Comparison of ENCODE assay signal across 16 cellular contexts in the genomic region with DNA sequence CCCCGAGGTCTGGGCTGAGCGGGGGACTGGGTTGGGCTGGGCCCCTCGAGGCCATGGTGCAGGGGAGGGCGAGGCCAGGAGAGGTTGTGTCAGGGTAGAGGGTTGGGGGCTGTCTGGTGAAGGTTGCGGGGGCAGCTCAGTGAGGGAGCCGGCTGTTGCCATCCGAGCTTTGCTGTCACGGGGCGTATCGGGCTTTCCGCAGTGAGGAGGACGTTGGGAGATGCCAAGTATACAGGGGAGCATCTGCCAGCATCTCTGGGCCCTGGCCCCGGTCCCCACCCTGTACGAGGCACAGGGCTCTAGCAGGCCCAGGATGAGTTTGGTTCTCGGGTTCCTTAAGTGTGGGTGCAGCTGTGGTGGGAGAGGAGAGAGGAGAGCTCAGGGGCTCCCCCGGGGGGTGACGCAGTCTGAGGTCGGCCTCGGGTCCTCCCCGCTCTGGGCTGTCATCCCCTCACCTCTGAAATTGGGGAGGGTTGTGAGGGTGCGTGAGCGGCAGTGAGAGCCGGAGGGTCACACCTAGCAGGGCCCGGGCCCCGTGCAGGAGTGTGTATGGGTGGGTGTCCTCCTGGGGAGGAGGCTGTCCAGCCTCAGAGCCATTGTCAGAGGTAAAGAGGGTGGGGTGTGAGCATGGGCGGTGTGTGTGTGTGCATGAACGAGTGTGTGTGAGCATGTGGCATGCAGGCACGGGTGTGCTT.
DNase-seq lines count a peak whose midpoint lies in the region; ATAC-seq, FAIRE-seq and TF ChIP-seq lines count a peak whose summit lies in the region.
"Had no signal": no experiment of that assay in that cellular context is flagged by ENCODE, and none has a peak within 500 bp of the region (broad histone marks: within the 10 kb centered on the region; RNA-seq: fewer than 3 reads in every experiment).

No MANE protein-coding gene starts in this region.

- no peak overlapping the region for H4K5ac ChIP-seq in H9 (ENCODE audit: insufficient read length, low read depth, low read length)

- H3K27ac ChIP-seq in H9 (ENCODE audit: insufficient read length, low read depth, low read length) (no peak overlapping the region), GM12878 (ENCODE audit: control insufficient read depth, insufficient read depth) (no peak overlapping the region), mesenchymal stem cell (ENCODE audit: low read length, poor library complexity, severe bottlenecking) (no peak overlapping the region), stomach smooth muscle (ENCODE audit: low read length) (peak overlapping the region; percentile 60), tibial artery (no peak overlapping the region), MM.1S (ENCODE audit: low read length) (no peak overlapping the region)
- H3K27ac ChIP-seq: HL-60, KMS-11, PC-9 had no signal

- no TSS peak for BruUV-seq in GM12878 (replicated peaks; lab: Mats Ljungman, UMichigan)

- H3K4ac ChIP-seq in H9 (ENCODE audit: low read depth, low read length) (no peak overlapping the region), mesenchymal stem cell (ENCODE audit: low read depth in 1 of 2, low read length in 2 of 2) (no peak overlapping the region)

- H3K79me1 ChIP-seq in H9 (ENCODE audit: insufficient read depth, low read depth, low read length, poor library complexity, severe bottlenecking) (no peaks in the 10 kb centered on the region), mesenchymal stem cell (replicated peaks; ENCODE audit: low read length, poor library complexity, severe bottlenecking) (peaks cover 36% of the 10 kb centered on the region)

- H3K56ac ChIP-seq in H9 (ENCODE audit: insufficient read length, low read depth, low read length), result no peak overlapping the region

- H3K18ac ChIP-seq in H9 (ENCODE audit: insufficient read length, low read depth, low read length) (no peak overlapping the region), mesenchymal stem cell (ENCODE audit: low read depth in 1 of 2, low read length in 2 of 2) (peak overlapping the region in 1 of 2 experiments; percentile 1)

- H3K4me1 ChIP-seq in H9 (ENCODE audit: insufficient read depth, low read length) (no peaks in the 10 kb centered on the region), GM12878 (ENCODE audit: control insufficient read depth, insufficient read depth, low read length) (no peaks in the 10 kb centered on the region), mesenchymal stem cell (ENCODE audit: control insufficient read depth, insufficient read depth, low read depth, low read length) (peaks cover 20% of the 10 kb centered on the region), stomach smooth muscle (ENCODE audit: control insufficient read depth, insufficient read depth, low read length) (peaks cover 62% of the 10 kb centered on the region), tibial artery (peaks cover 0 to 10% (median 3%) of the 10 kb centered on the region in 4 donors), MM.1S (ENCODE audit: low read length) (no peaks in the 10 kb centered on the region)

- no peak overlapping the region for H3K14ac ChIP-seq in H9 (ENCODE audit: insufficient read depth, low read length)
- H3K14ac ChIP-seq in mesenchymal stem cell (ENCODE audit: low read length in 2 of 2), result peak overlapping the region in 1 of 2 experiments; percentile 19

- peak overlapping the region in 2 of 3 experiments; percentile 40 to 77; a peak in 3 of 7 replicates for H3K27ac Mint-ChIP-seq in H9

- no peak for FAIRE-seq in GM12878 (lab: Jason Lieb, UNC)
- FAIRE-seq: H54 had no signal

- H2AFZ ChIP-seq in H9 (ENCODE audit: low read length) (no peak overlapping the region), GM12878 (ENCODE audit: control insufficient read depth, low read depth, low read length) (no peak overlapping the region), mesenchymal stem cell (ENCODE audit: low read depth, low read length) (no peak overlapping the region), MM.1S (ENCODE audit: low read length) (no peak overlapping the region)
- H2AFZ ChIP-seq: PC-9 had no signal

- H3K36me3 ChIP-seq in GM12878 (ENCODE audit: control insufficient read depth in 2 of 2, insufficient read depth in 2 of 2, low read length in 1 of 2) (no peaks in the 10 kb centered on the region), mesenchymal stem cell (ENCODE audit: control insufficient read depth in 1 of 2, insufficient read depth in 2 of 2, low read depth in 1 of 2, low read length in 2 of 2) (peaks cover 63 to 82% of the 10 kb centered on the region in 2 experiments), stomach smooth muscle (ENCODE audit: control insufficient read depth in 2 of 2, insufficient read depth in 2 of 2, low read length in 2 of 2) (peaks cover 10 to 18% of the 10 kb centered on the region in 2 donors), tibial artery (peaks cover 22 to 73% (median 47%) of the 10 kb centered on the region in 3 donors), MM.1S (replicated peaks; ENCODE audit: insufficient read depth, low read length) (no peaks in the 10 kb centered on the region)

- H2AK5ac ChIP-seq in H9 (ENCODE audit: insufficient read length, low read length) (no peak overlapping the region), mesenchymal stem cell (ENCODE audit: low read length, severe bottlenecking) (no peak overlapping the region)

- no peak overlapping the region for H4K91ac ChIP-seq in H9 (ENCODE audit: insufficient read length, low read depth, low read length)
- peak overlapping the region; percentile 22 for H4K91ac ChIP-seq in mesenchymal stem cell (ENCODE audit: low read length)

- no peak overlapping the region for H3K4me3 Mint-ChIP-seq in H9

- peaks cover 0 to 3% of the 10 kb centered on the region in 2 experiments; a peak in 1 of 5 replicates for H3K9me3 Mint-ChIP-seq in H9

- H3T11ph ChIP-seq in H9 (ENCODE audit: low read length), result no peak overlapping the region

- no peaks in the 10 kb centered on the region for H3F3A ChIP-seq in MM.1S (ENCODE audit: insufficient read depth, low read length)

- H3K4me2 ChIP-seq in H9 (ENCODE audit: insufficient read depth, insufficient read length, low read length), result no peak overlapping the region
- no peak overlapping the region for H3K4me2 ChIP-seq in GM12878 (ENCODE audit: control insufficient read depth, insufficient read depth)
- H3K4me2 ChIP-seq in mesenchymal stem cell (ENCODE audit: low read length, poor library complexity, severe bottlenecking), result no peak overlapping the region
- no peak overlapping the region for H3K4me2 ChIP-seq in MM.1S (ENCODE audit: low read depth, low read length)
- H3K4me2 ChIP-seq: KMS-11, PC-9 had no signal

- no peaks in the 10 kb centered on the region for H3K9me2 ChIP-seq in MM.1S (replicated peaks; ENCODE audit: insufficient read depth, low read length)

- H3K79me2 ChIP-seq in H9 (ENCODE audit: insufficient read depth, low read length), result no peaks in the 10 kb centered on the region
- H3K79me2 ChIP-seq in GM12878 (ENCODE audit: control insufficient read depth, insufficient read depth, low read length), result no peaks in the 10 kb centered on the region
- H3K79me2 ChIP-seq in MM.1S (ENCODE audit: low read length), result no peaks in the 10 kb centered on the region

- H3K9me3 ChIP-seq in H9 (ENCODE audit: control insufficient read depth, low read depth, low read length) (no peaks in the 10 kb centered on the region), GM12878 (replicated peaks; ENCODE audit: control insufficient read depth, insufficient read depth, low read length) (no peaks in the 10 kb centered on the region), mesenchymal stem cell (ENCODE audit: control insufficient read depth, low read length) (no peaks in the 10 kb centered on the region), stomach smooth muscle (ENCODE audit: control insufficient read depth in 2 of 2, low read length in 2 of 2) (no peaks in the 10 kb centered on the region), tibial artery (no peaks in the 10 kb centered on the region), MM.1S (replicated peaks; ENCODE audit: insufficient read depth, low read length) (no peaks in the 10 kb centered on the region)

- no peak overlapping the region for H3K23ac ChIP-seq in H9 (ENCODE audit: insufficient read length, low read depth, low read length)
- no peak overlapping the region for H3K23ac ChIP-seq in mesenchymal stem cell (ENCODE audit: low read length in 2 of 2)

- H2BK20ac ChIP-seq in H9 (ENCODE audit: low read depth, low read length, poor library complexity, severe bottlenecking), result no peak overlapping the region

- TF ChIP-seq EP300 in GM12878 (IDR thresholded peaks at IDR 0.05; ENCODE audit: borderline replicate concordance in 1 of 2, control insufficient read depth in 1 of 2, low read depth in 2 of 2, low read length in 2 of 2), result no peak

- TF ChIP-seq RAD21 in GM12878 (IDR thresholded peaks at IDR 0.05; ENCODE audit: insufficient read depth, low read depth, low read length), result no peak

- POLR2A ChIA-PET in GM12878 (lab: Charles Lee), result no interaction called here

- no peaks in the 10 kb centered on the region for H3K27me3 Mint-ChIP-seq in H9 (ENCODE audit: low read depth)

- in situ Hi-C loops in GM12878 (cut with MboI), result no loop called here

- no peak for ATAC-seq in GM12878

- CTCF ChIA-PET in GM12878 (lab: Yijun Ruan, JAX), result no interaction called here

- RAD21 ChIA-PET in GM12878 (lab: Charles Lee; ENCODE audit: unreplicated experiment), result no interaction called here

- no peak for TF ChIP-seq POLR2A in GM12878 (IDR thresholded peaks at IDR 0.05; ENCODE audit: low read depth, low read length)

- SMC1A ChIA-PET in GM12878 (lab: Charles Lee; ENCODE audit: uncharacterized antibody, unreplicated experiment), result no interaction called here

- H2BK15ac ChIP-seq in H9 (ENCODE audit: low read depth, low read length), result no peak overlapping the region
- peak overlapping the region; percentile 3 for H2BK15ac ChIP-seq in mesenchymal stem cell (ENCODE audit: low read depth, poor library complexity, severe bottlenecking)

- H3K4me3 ChIP-seq in GM12878 (no peak overlapping the region), mesenchymal stem cell (ENCODE audit: insufficient read depth in 1 of 2, low read depth in 1 of 2, low read length in 2 of 2) (no peak overlapping the region), stomach smooth muscle (ENCODE audit: low read length in 2 of 2) (no peak overlapping the region), tibial artery (no peak overlapping the region), MM.1S (ENCODE audit: low read length) (no peak overlapping the region)
- H3K4me3 ChIP-seq: PC-9 had no signal

- intact Hi-C loops in GM12878 (cut with micrococcal nuclease; ENCODE audit: unreplicated experiment) (no loop called here), tibial artery (cut with DNase I; ENCODE audit: low total_unique reads) (no loop called here)

- H4K20me1 ChIP-seq in H9 (ENCODE audit: control insufficient read depth, insufficient read depth, insufficient read length), result no peaks in the 10 kb centered on the region
- no peaks in the 10 kb centered on the region for H4K20me1 ChIP-seq in GM12878 (ENCODE audit: control insufficient read depth, insufficient read depth)
- no peaks in the 10 kb centered on the region for H4K20me1 ChIP-seq in MM.1S (ENCODE audit: insufficient read depth, low read length)

- no peak for DNase-seq in H9
- no peak for DNase-seq in GM12878 (ENCODE audit: low read depth, low spot score)
- no peak for DNase-seq in mesenchymal stem cell
- no peak for DNase-seq in tibial artery
- no peak for DNase-seq in MM.1S
- DNase-seq in activated T-cell treated with anti-CD3 and anti-CD28 coated beads, Interleukin-2, amount 50 U/mL, for 48 hours, result no peak
- DNase-seq: AML-193, DMS79 treated with DMSO at 0.1 percent for 48 hours, NCI-H1417 treated with DMSO at 0.1 percent for 48 hours, NCI-H1930, NCI-H526, PC-9 had no signal

- no peak overlapping the region for H3K9ac ChIP-seq in H9 (ENCODE audit: extremely low read depth, insufficient read length, low read length)
- H3K9ac ChIP-seq in GM12878 (ENCODE audit: control insufficient read depth, insufficient read depth, low read length), result no peak overlapping the region
- H3K9ac ChIP-seq in mesenchymal stem cell (ENCODE audit: low read length), result no peak overlapping the region
- H3K9ac ChIP-seq in stomach smooth muscle (ENCODE audit: low read length in 2 of 2), result no peak overlapping the region
- H3K9ac ChIP-seq in MM.1S (ENCODE audit: low read length), result no peak overlapping the region
- H3K9ac ChIP-seq: KMS-11 had no signal

- H2BK5ac ChIP-seq in H9 (ENCODE audit: insufficient read length, low read length) (no peak overlapping the region), mesenchymal stem cell (ENCODE audit: low read depth, low read length, poor library complexity, severe bottlenecking) (no peak overlapping the region)

- H2BK120ac ChIP-seq in H9 (ENCODE audit: low read depth, low read length, poor library complexity, severe bottlenecking) (no peak overlapping the region), mesenchymal stem cell (ENCODE audit: low read depth, low read length) (no peak overlapping the region)

- no peak overlapping the region for H4K8ac ChIP-seq in H9 (replicated peaks; ENCODE audit: insufficient read length, low read depth, low read length)
- H4K8ac ChIP-seq in mesenchymal stem cell (ENCODE audit: low read length), result no peak overlapping the region

- H3K27me3 ChIP-seq in H9 (ENCODE audit: insufficient read depth, low read length) (no peaks in the 10 kb centered on the region), GM12878 (replicated peaks in 1 of 2; ENCODE audit: control insufficient read depth in 2 of 2, insufficient read depth in 2 of 2, low read length in 1 of 2) (no peaks in the 10 kb centered on the region; a peak in 2 of 4 replicates), mesenchymal stem cell (ENCODE audit: control insufficient read depth in 1 of 2, insufficient read depth in 1 of 2, low read length in 2 of 2) (no peaks in the 10 kb centered on the region), stomach smooth muscle (ENCODE audit: control insufficient read depth in 1 of 2, insufficient read depth in 2 of 2, low read length in 2 of 2) (no peaks in the 10 kb centered on the region), tibial artery (no peaks in the 10 kb centered on the region), MM.1S (replicated peaks; ENCODE audit: insufficient read depth, low read length) (peaks cover 95% of the 10 kb centered on the region)

- no peaks in the 10 kb centered on the region for H3K23me2 ChIP-seq in H9 (ENCODE audit: insufficient read length, low read depth, low read length, poor library complexity, severe bottlenecking)

- H2BK12ac ChIP-seq in H9 (ENCODE audit: insufficient read length, low read depth, low read length), result no peak overlapping the region
- no peak overlapping the region for H2BK12ac ChIP-seq in mesenchymal stem cell (ENCODE audit: low read length in 2 of 2)

- H3K36me3 Mint-ChIP-seq in H9 (ENCODE audit: insufficient read depth in 1 of 3, low read depth in 3 of 3), result peaks cover 0 to 4% (median 0%) of the 10 kb centered on the region in 3 experiments; a peak in 3 of 7 replicates

- no CpG with 5 or more reads among the region's 28 CpGs for WGBS in H9 (ENCODE audit: extremely low coverage, insufficient read length, low lambda C conversion rate)
- WGBS in GM12878 (ENCODE audit: insufficient coverage, insufficient replicate concordance, low lambda C conversion rate, missing lambda C conversion rate), result 47% methylated on average over 27 of the region's 28 CpGs
- WGBS in mesenchymal stem cell, result 98% methylated on average over 27 of the region's 28 CpGs

- TF ChIP-seq CTCF in H9 (conservative IDR thresholded peaks at IDR 0.05), result no peak
- no peak for TF ChIP-seq CTCF in GM12878 (IDR thresholded peaks at IDR 0.05 in 2 of 3, conservative IDR thresholded peaks at IDR 0.05 in 1 of 3; ENCODE audit: control insufficient read depth in 2 of 3, extremely low read depth in 1 of 3, insufficient read depth in 1 of 3, low read depth in 3 of 3, low read length in 3 of 3)
- no peak for TF ChIP-seq CTCF in tibial artery (IDR thresholded peaks at IDR 0.05)
- no peak for TF ChIP-seq CTCF in MM.1S (IDR thresholded peaks at IDR 0.05; ENCODE audit: low read length)

- H3K4me1 Mint-ChIP-seq in H9, result peaks cover 2 to 5% of the 10 kb centered on the region in 2 experiments; a peak in 3 of 4 replicates
